ENCODE assay signal across 8 cellular contexts in genomic region chr7:66845382-66846095, GRCh38.
DNase-seq lines count a peak whose midpoint lies in the region; ATAC-seq and TF ChIP-seq lines count a peak whose summit lies in the region.

No MANE protein-coding gene starts in this region.

- H3K27ac ChIP-seq in 22Rv1 (peak overlapping the region; percentile 90), muscle layer of colon (ENCODE audit: low read depth, low read length) (peak overlapping the region; percentile 95)

- H3K27me3 Mint-ChIP-seq in central memory CD8-positive, alpha-beta T cell = no peaks in the 10 kb centered on the region

- peaks cover 13% of the 10 kb centered on the region for H3K36me3 Mint-ChIP-seq in central memory CD8-positive, alpha-beta T cell (ENCODE audit: insufficient read depth)

- no peaks in the 10 kb centered on the region for H3K9me3 ChIP-seq in muscle layer of colon (ENCODE audit: low read length)

- H3K4me3 ChIP-seq in Jurkat, Clone E6-1 (ENCODE audit: low read length) = peak overlapping the region; percentile 90
- peak overlapping the region; percentile 84 to 87 for H3K4me3 ChIP-seq in muscle layer of colon (ENCODE audit: low read depth in 1 of 2, low read length in 2 of 2)

- ATAC-seq in central memory CD8-positive, alpha-beta T cell (replicated peaks; ENCODE audit: extremely low read depth, poor library complexity, severe bottlenecking) = no peak
- ATAC-seq in GM18858 (IDR thresholded peaks at IDR 0.05; ENCODE audit: unreplicated experiment) = no peak

- H3K4me1 ChIP-seq in muscle layer of colon (ENCODE audit: insufficient read depth, low read length) = peaks cover 11% of the 10 kb centered on the region

- H3K4me3 Mint-ChIP-seq in central memory CD8-positive, alpha-beta T cell = peak overlapping the region; percentile 89

- H3K27ac Mint-ChIP-seq in central memory CD8-positive, alpha-beta T cell (ENCODE audit: low read depth) = peak overlapping the region; percentile 98

- no peaks in the 10 kb centered on the region for H3K27me3 ChIP-seq in muscle layer of colon (ENCODE audit: control insufficient read depth in 1 of 2, insufficient read depth in 2 of 2, low read length in 2 of 2)

- no peaks in the 10 kb centered on the region for H3K9me3 Mint-ChIP-seq in central memory CD8-positive, alpha-beta T cell

- DNase-seq in Jurkat, Clone E6-1 (ENCODE audit: low read depth, low spot score) = no peak
- DNase-seq in central memory CD8-positive, alpha-beta T cell (ENCODE audit: low spot score in 2 of 2) = no peak
- DNase-seq in activated gamma-delta T cell treated with Interleukin-2 at 50 U/mL for 16 hours = no peak
- no peak for DNase-seq in NCI-H187 treated with DMSO at 0.1 percent for 48 hours (lab: John Stamatoyannopoulos, UW)
- no peak for DNase-seq in NCI-H2196 (lab: John Stamatoyannopoulos, UW; ENCODE audit: unreplicated experiment)

- no peak for TF ChIP-seq CTCF in 22Rv1 (IDR thresholded peaks at IDR 0.05)

- peak overlapping the region; percentile 98 for H3K9ac ChIP-seq in muscle layer of colon (ENCODE audit: low read length)

- no peaks in the 10 kb centered on the region for H3K36me3 ChIP-seq in muscle layer of colon (ENCODE audit: insufficient read depth, low read length)

- H3K4me1 Mint-ChIP-seq in central memory CD8-positive, alpha-beta T cell = peaks cover 18% of the 10 kb centered on the region
